3 cellular contexts compared by ENCODE assay signal in the genomic region with DNA sequence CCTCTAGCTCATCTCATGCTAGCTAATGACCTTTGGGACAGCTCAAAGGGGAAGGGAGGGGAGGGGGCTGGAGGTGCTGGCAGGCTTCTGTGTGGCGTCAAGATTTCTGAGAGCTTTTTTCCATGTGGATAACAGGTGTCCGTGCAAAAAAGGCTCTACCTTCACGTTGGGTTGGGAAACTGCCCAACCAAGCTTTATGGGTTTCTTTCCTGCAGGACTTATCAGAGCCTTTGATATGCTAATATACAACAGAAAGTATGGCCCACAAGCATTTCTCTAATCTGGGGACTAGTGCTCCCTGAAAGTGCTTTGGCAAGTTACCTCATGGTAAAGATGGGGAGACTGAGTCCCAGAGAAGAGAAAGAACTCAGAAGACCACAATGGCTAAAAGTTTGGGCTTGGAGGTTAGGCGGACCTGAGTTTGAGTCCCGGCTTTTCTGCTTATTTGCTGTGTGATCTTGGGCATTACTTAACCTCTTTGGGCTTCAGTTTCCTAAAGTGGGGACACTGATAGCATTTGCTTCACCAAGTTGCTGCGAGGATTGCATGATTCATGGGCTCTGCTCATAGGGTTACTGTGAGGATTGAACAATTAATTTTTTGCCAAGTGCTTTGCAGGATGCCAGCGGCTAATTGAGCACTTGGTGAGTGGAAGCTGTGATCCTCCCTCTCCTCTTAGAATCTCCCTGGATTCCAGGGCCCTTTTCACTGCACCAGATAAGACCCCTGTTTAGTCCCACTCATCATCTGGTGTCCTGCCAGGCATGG.
A peak's percentile ranks its signal among the peaks of the same experiment; 100 is the strongest.
TF ChIP-seq lines count a peak whose summit lies in the region.

No MANE protein-coding gene starts in this region.

TF ChIP-seq in A549, 52 proteins besides CTCF, POLR2A, EP300 and RAD21 (continued from another document):
- TF ChIP-seq, protein P1, sequence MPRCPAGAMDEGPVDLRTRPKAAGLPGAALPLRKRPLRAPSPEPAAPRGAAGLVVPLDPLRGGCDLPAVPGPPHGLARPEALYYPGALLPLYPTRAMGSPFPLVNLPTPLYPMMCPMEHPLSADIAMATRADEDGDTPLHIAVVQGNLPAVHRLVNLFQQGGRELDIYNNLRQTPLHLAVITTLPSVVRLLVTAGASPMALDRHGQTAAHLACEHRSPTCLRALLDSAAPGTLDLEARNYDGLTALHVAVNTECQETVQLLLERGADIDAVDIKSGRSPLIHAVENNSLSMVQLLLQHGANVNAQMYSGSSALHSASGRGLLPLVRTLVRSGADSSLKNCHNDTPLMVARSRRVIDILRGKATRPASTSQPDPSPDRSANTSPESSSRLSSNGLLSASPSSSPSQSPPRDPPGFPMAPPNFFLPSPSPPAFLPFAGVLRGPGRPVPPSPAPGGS (IDR thresholded peaks at IDR 0.05), result no peak
- TF ChIP-seq CBX2 (IDR thresholded peaks at IDR 0.05; ENCODE audit: borderline replicate concordance, low read depth), result no peak
- TF ChIP-seq KDM5A (IDR thresholded peaks at IDR 0.05), result no peak
- no peak for TF ChIP-seq MYC (IDR thresholded peaks at IDR 0.05; ENCODE audit: borderline replicate concordance, low read length)
- TF ChIP-seq BHLHE40 (IDR thresholded peaks at IDR 0.05; ENCODE audit: low read depth, low read length), result no peak
- no peak for TF ChIP-seq CBX8 (IDR thresholded peaks at IDR 0.05)
- no peak for TF ChIP-seq SREBF2 (IDR thresholded peaks at IDR 0.05)
- TF ChIP-seq, protein P2, sequence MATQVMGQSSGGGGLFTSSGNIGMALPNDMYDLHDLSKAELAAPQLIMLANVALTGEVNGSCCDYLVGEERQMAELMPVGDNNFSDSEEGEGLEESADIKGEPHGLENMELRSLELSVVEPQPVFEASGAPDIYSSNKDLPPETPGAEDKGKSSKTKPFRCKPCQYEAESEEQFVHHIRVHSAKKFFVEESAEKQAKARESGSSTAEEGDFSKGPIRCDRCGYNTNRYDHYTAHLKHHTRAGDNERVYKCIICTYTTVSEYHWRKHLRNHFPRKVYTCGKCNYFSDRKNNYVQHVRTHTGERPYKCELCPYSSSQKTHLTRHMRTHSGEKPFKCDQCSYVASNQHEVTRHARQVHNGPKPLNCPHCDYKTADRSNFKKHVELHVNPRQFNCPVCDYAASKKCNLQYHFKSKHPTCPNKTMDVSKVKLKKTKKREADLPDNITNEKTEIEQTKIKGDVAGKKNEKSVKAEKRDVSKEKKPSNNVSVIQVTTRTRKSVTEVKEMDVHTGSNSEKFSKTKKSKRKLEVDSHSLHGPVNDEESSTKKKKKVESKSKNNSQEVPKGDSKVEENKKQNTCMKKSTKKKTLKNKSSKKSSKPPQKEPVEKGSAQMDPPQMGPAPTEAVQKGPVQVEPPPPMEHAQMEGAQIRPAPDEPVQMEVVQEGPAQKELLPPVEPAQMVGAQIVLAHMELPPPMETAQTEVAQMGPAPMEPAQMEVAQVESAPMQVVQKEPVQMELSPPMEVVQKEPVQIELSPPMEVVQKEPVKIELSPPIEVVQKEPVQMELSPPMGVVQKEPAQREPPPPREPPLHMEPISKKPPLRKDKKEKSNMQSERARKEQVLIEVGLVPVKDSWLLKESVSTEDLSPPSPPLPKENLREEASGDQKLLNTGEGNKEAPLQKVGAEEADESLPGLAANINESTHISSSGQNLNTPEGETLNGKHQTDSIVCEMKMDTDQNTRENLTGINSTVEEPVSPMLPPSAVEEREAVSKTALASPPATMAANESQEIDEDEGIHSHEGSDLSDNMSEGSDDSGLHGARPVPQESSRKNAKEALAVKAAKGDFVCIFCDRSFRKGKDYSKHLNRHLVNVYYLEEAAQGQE (IDR thresholded peaks at IDR 0.05), result no peak
- TF ChIP-seq JUNB (IDR thresholded peaks at IDR 0.05), result no peak
- no peak for TF ChIP-seq CHD2 (IDR thresholded peaks at IDR 0.05; ENCODE audit: low read length, partially characterized antibody)
- TF ChIP-seq TFCP2L1 (CRISPR knock-in tag; IDR thresholded peaks at IDR 0.05), result no peak
- TF ChIP-seq CEBPB (IDR thresholded peaks at IDR 0.05), result no peak
- TF ChIP-seq MAFK (IDR thresholded peaks at IDR 0.05; ENCODE audit: partially characterized antibody), result no peak
- TF ChIP-seq ZC3H11A (IDR thresholded peaks at IDR 0.05), result no peak
- TF ChIP-seq PHF8 (IDR thresholded peaks at IDR 0.05; ENCODE audit: borderline replicate concordance, low read depth), result no peak
- no peak for TF ChIP-seq ESRRA (IDR thresholded peaks at IDR 0.05; ENCODE audit: borderline replicate concordance, low read length)

TF ChIP-seq in HEK293, 187 proteins besides CTCF, POLR2A, EP300 and RAD21 (continued from another document):
- TF ChIP-seq, protein P3, sequence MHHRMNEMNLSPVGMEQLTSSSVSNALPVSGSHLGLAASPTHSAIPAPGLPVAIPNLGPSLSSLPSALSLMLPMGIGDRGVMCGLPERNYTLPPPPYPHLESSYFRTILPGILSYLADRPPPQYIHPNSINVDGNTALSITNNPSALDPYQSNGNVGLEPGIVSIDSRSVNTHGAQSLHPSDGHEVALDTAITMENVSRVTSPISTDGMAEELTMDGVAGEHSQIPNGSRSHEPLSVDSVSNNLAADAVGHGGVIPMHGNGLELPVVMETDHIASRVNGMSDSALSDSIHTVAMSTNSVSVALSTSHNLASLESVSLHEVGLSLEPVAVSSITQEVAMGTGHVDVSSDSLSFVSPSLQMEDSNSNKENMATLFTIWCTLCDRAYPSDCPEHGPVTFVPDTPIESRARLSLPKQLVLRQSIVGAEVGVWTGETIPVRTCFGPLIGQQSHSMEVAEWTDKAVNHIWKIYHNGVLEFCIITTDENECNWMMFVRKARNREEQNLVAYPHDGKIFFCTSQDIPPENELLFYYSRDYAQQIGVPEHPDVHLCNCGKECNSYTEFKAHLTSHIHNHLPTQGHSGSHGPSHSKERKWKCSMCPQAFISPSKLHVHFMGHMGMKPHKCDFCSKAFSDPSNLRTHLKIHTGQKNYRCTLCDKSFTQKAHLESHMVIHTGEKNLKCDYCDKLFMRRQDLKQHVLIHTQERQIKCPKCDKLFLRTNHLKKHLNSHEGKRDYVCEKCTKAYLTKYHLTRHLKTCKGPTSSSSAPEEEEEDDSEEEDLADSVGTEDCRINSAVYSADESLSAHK (tag by site-specific recombination; IDR thresholded peaks at IDR 0.05), result peak; percentile 70
- TF ChIP-seq ZNF133 (tag by site-specific recombination; IDR thresholded peaks at IDR 0.05) (no peak), ZNF626 (tag by site-specific recombination; IDR thresholded peaks at IDR 0.05) (no peak)

TF ChIP-seq in neural cell, 6 proteins besides CTCF, POLR2A, EP300 and RAD21 (continued from another document):
- TF ChIP-seq, protein P2 (IDR thresholded peaks at IDR 0.05; ENCODE audit: borderline replicate concordance), result no peak
- no peak for TF ChIP-seq SMC3 (conservative IDR thresholded peaks at IDR 0.05; ENCODE audit: poor library complexity)
- no peak for TF ChIP-seq POLR2AphosphoS5 (IDR thresholded peaks at IDR 0.05)
